8 cellular contexts compared by ENCODE assay signal in genomic region chr6:136822379-136823127, GRCh38. TPM values are rescaled to one million over a fixed set of nuclear protein-coding genes. Genes with fewer than 3 reads are reported as not detected.
DNase-seq lines count a peak whose midpoint lies in the region; ATAC-seq and TF ChIP-seq lines count a peak whose summit lies in the region.

PEX7 (plus strand) TSS chr6:136822592; CDS start chr6:136822666, 74 bp downstream.

- DNase-seq in GF-D8 (lab: John Stamatoyannopoulos, UW), result peak; percentile 63
- DNase-seq in HAP-1 (ENCODE audit: low spot score in 2 of 2), result peak; percentile 88 to 92
- peak; percentile 93 for DNase-seq in M059J (ENCODE audit: low read depth)
- DNase-seq in SHP77 treated with DMSO at 0.1 percent for 48 hours (lab: John Stamatoyannopoulos, UW), result peak; percentile 77
- peak; percentile 75 for DNase-seq in activated gamma-delta T cell treated with anti-CD3 and anti-CD28 coated beads, Interleukin-2, amount 50 U/mL, for 16 hours (ENCODE audit: low read depth)
- peak; percentile 73 to 87 for DNase-seq in foreskin keratinocyte
- peak; percentile 85 for DNase-seq in neural crest cell (ENCODE audit: low read depth, low spot score)
- DNase-seq in stomach, result peak; percentile 93

- 0 to 1% (median 1%) methylated on average over 6 to 78 of the region's 78 CpGs for WGBS in stomach, 5 donors

- peaks cover 11% of the 10 kb centered on the region for H3K36me3 Mint-ChIP-seq in neural crest cell (ENCODE audit: low read depth)

- H3K9me3 ChIP-seq in HAP-1 (no peaks in the 10 kb centered on the region), stomach (no peaks in the 10 kb centered on the region)

- TF ChIP-seq POLR2A in stomach (IDR thresholded peaks at IDR 0.05), result peak in 1 of 4 donors; percentile 28

- H3K4me1 Mint-ChIP-seq in neural crest cell, result peaks cover 8% of the 10 kb centered on the region

- peak; percentile 82 for TF ChIP-seq CTCF in foreskin keratinocyte (conservative IDR thresholded peaks at IDR 0.05)
- TF ChIP-seq CTCF in neural crest cell (conservative IDR thresholded peaks at IDR 0.05), result peak; percentile 81
- TF ChIP-seq CTCF in stomach (IDR thresholded peaks at IDR 0.05), result peak in 5 of 7 experiments; percentile 29 to 69 (median 46)

- H3K27ac Mint-ChIP-seq in neural crest cell (ENCODE audit: unreplicated experiment), result peak within 1 kb of the TSS; percentile 86

- H3K9me3 Mint-ChIP-seq in neural crest cell, result no peaks in the 10 kb centered on the region

- H3K4me3 ChIP-seq in HAP-1, result peak within 1 kb of the TSS; percentile 39
- peak within 1 kb of the TSS; percentile 58 to 73 (median 68) for H3K4me3 ChIP-seq in stomach

- H3K4me1 ChIP-seq in HAP-1, result peaks cover 9% of the 10 kb centered on the region
- H3K4me1 ChIP-seq in foreskin keratinocyte, result no peaks in the 10 kb centered on the region
- peaks cover 0 to 32% (median 22%) of the 10 kb centered on the region in 4 donors for H3K4me1 ChIP-seq in stomach

- H3K27ac ChIP-seq in foreskin keratinocyte, result peak within 1 kb of the TSS; percentile 93
- H3K27ac ChIP-seq in stomach, result peak within 1 kb of the TSS; percentile 87 to 97 (median 94)

- TF ChIP-seq EP300 in stomach (IDR thresholded peaks at IDR 0.05), result no peak

- H3K27me3 ChIP-seq in HAP-1 (ENCODE audit: low read depth) (no peaks in the 10 kb centered on the region), foreskin keratinocyte (no peaks in the 10 kb centered on the region), stomach (no peaks in the 10 kb centered on the region)

- peak within 1 kb of the TSS; percentile 91 for H3K4me3 Mint-ChIP-seq in neural crest cell

- in situ Hi-C loops in HAP-1 (cut with MboI; ENCODE audit: low sequenced_read_pairs), result no loop called here

- H3K27me3 Mint-ChIP-seq in neural crest cell (ENCODE audit: low read depth), result peaks cover 13% of the 10 kb centered on the region

- intact Hi-C loops in stomach (cut with DNase I; ENCODE audit: low total_unique reads), result no loop called here

- 0 out of 2 replicates have a peak, but pooled peaks cover 4% of the 10 kb centered on the region for H3K36me3 ChIP-seq in HAP-1 (replicated peaks)
- H3K36me3 ChIP-seq in stomach, result peaks cover 0 to 26% (median 22%) of the 10 kb centered on the region in 4 donors

- ATAC-seq in foreskin keratinocyte, result peak; percentile 95

RNA-seq across cellular contexts. Expression of gene PEX7, which starts in this region (rescaled TPM):
- total RNA-seq in M059J (2014; rRNA removed; shearing (Covaris generic)), result 13.9 and 23.1 TPM in 2 replicates
- total RNA-seq in foreskin keratinocyte (7.2 and 7.5 TPM in 2 replicates), neural crest cell (4.5 and 5.3 TPM in 2 replicates), stomach (10 to 100 TPM in 3 of 5 donors, 1 to 10 TPM in 1, not detected in 1; 2.7 to 38.5 (median 18.1) TPM)
- polyA plus RNA-seq in foreskin keratinocyte (6.5 and 7.1 TPM in 2 replicates), stomach (10 to 100 TPM in 2 of 3 donors, 1 to 10 TPM in 1; 7.3 to 21.5 (median 14.6) TPM)

Comparison
In these comparisons a context has a peak if more than half of its experiments do, and no peak if none do; other contexts are left out.
1. Peak in every context shown above with its lines: DNase-seq, ATAC-seq, H3K4me3 ChIP-seq and H3K27ac ChIP-seq.